ENCODE assay signal across 18 cellular contexts in genomic region chr10:50635286-50635685, GRCh38. TPM values are rescaled to one million over a fixed set of nuclear protein-coding genes. Genes with fewer than 3 reads are reported as not detected.
DNase-seq lines count a peak whose midpoint lies in the region; ATAC-seq and TF ChIP-seq lines count a peak whose summit lies in the region.
"Had no signal": no experiment of that assay in that cellular context is flagged by ENCODE, and none has a peak within 500 bp of the region (broad histone marks: within the 10 kb centered on the region; RNA-seq: fewer than 3 reads in every experiment).

No MANE protein-coding gene starts in this region.

- no peak for TF ChIP-seq EP300 in sigmoid colon (IDR thresholded peaks at IDR 0.05)

- peak overlapping the region; percentile 72 for H3K4me2 ChIP-seq in fibroblast of lung (ENCODE audit: extremely low read depth, insufficient read depth, low read length)
- H3K4me2 ChIP-seq: hepatocyte had no signal

- no peak overlapping the region for H2AFZ ChIP-seq in fibroblast of lung (ENCODE audit: low read length)
- H2AFZ ChIP-seq: hepatocyte had no signal

- peak; percentile 24; the same call in 1 of the 3 replicates for ATAC-seq in SK-N-SH treated with all-trans-retinoic acid at 6 μM for 48 hours
- ATAC-seq in stimulated activated naive CD8-positive, alpha-beta T cell treated with anti-CD3 and anti-CD28 coated beads, Interleukin-15, Interleukin-2, amounts not matched to agents 100 U/mL and 50 U/mL, for 24 hours = no peak
- ATAC-seq in GM18873 (IDR thresholded peaks at IDR 0.05; ENCODE audit: low FRiP score, unreplicated experiment) = no peak
- ATAC-seq: Right ventricle myocardium inferior had no signal

- H3K4me3 ChIP-seq in fibroblast of lung (replicated peaks in 1 of 4; ENCODE audit: control extremely low read depth in 1 of 4, insufficient read depth in 1 of 4, low read depth in 3 of 4, low read length in 4 of 4) = no peak overlapping the region
- no peak overlapping the region for H3K4me3 ChIP-seq in skeletal muscle cell (ENCODE audit: low read depth, low read length)
- H3K4me3 ChIP-seq in sigmoid colon = no peak overlapping the region
- H3K4me3 ChIP-seq: cardiac muscle cell, hepatocyte, skin epidermis, stomach had no signal

- no peak for TF ChIP-seq POLR2A in sigmoid colon (IDR thresholded peaks at IDR 0.05)

- no peaks in the 10 kb centered on the region for H3K79me2 ChIP-seq in fibroblast of lung (ENCODE audit: control insufficient read depth, insufficient read depth, low read length)
- H3K79me2 ChIP-seq: hepatocyte had no signal

- H3K27me3 ChIP-seq in fibroblast of lung (ENCODE audit: control insufficient read depth, insufficient read depth, low read length) (no peaks in the 10 kb centered on the region), sigmoid colon (no peaks in the 10 kb centered on the region)
- H3K27me3 ChIP-seq: cardiac muscle cell, hepatocyte, stomach had no signal

- no peaks in the 10 kb centered on the region for H3K36me3 ChIP-seq in fibroblast of lung (ENCODE audit: control insufficient read depth, insufficient read depth, low read length)
- no peaks in the 10 kb centered on the region for H3K36me3 ChIP-seq in sigmoid colon
- H3K36me3 ChIP-seq: cardiac muscle cell had no signal

- H3K27ac ChIP-seq in fibroblast of lung (ENCODE audit: insufficient read depth, low read length) (no peak overlapping the region), sigmoid colon (no peak overlapping the region)
- H3K27ac ChIP-seq: cardiac muscle cell, hepatocyte, HL-60, skin epidermis, stomach had no signal

- intact Hi-C loops in sigmoid colon (cut with DNase I) = no loop called here

- H3K4me1 ChIP-seq in fibroblast of lung (ENCODE audit: control insufficient read depth, extremely low read depth, insufficient read depth, low read length) (peaks cover 6% of the 10 kb centered on the region), sigmoid colon (no peaks in the 10 kb centered on the region)
- H3K4me1 ChIP-seq: stomach had no signal

- H3K9me3 ChIP-seq in fibroblast of lung (ENCODE audit: control insufficient read depth, insufficient read depth, low read depth, low read length) (no peaks in the 10 kb centered on the region), sigmoid colon (no peaks in the 10 kb centered on the region)
- H3K9me3 ChIP-seq: stomach had no signal

- H3K9ac ChIP-seq in fibroblast of lung (ENCODE audit: insufficient read depth, low read length) = no peak overlapping the region

- TF ChIP-seq CTCF in fibroblast of lung (conservative IDR thresholded peaks at IDR 0.05 in 1 of 2, IDR thresholded peaks at IDR 0.05 in 1 of 2; ENCODE audit: low read depth in 1 of 2, low read length in 2 of 2) (no peak), sigmoid colon (IDR thresholded peaks at IDR 0.05) (no peak)

- DNase-seq in GM04503 (ENCODE audit: low read depth) (peak; percentile 53), fibroblast of lung (ENCODE audit: low read depth in 2 of 2) (peak; percentile 92 to 96), skeletal muscle cell (ENCODE audit: low read depth) (peak; percentile 89), sigmoid colon (no peak)
- DNase-seq in stimulated activated naive CD8-positive, alpha-beta T cell treated with anti-CD3 and anti-CD28 coated beads, Interleukin-15, Interleukin-2, amounts not matched to agents 100 U/mL and 50 U/mL, for 24 hours = no peak
- DNase-seq: activated CD4-positive, alpha-beta T cell treated with anti-CD3 and anti-CD28 coated beads, Interleukin-2, amount 50 U/mL, for 1 hour; Karpas-422; NCI-H187 treated with DMSO at 0.1 percent for 48 hours; NCI-H774; stomach; T1000 had no signal

- H4K20me1 ChIP-seq in fibroblast of lung (ENCODE audit: control insufficient read depth, extremely low read depth, insufficient read depth, low read length) = no peaks in the 10 kb centered on the region

- WGBS in sigmoid colon, 2 donors = 95 to 97% methylated on average over 1 of the region's 1 CpG

TF ChIP-seq in SK-N-SH treated with all-trans-retinoic acid at 6 μM for 48 hours, 23 proteins besides CTCF, POLR2A, EP300 and RAD21:
- no peak for TF ChIP-seq ZC3H10 (CRISPR knock-in tag; IDR thresholded peaks at IDR 0.05)
- TF ChIP-seq OSR1 (CRISPR knock-in tag; IDR thresholded peaks at IDR 0.05) = no peak
- no peak for TF ChIP-seq SNAI2 (CRISPR knock-in tag; IDR thresholded peaks at IDR 0.05)
- no peak for TF ChIP-seq TOX (CRISPR knock-in tag; IDR thresholded peaks at IDR 0.05; ENCODE audit: borderline replicate concordance)
- no peak for TF ChIP-seq TSHZ2 (CRISPR knock-in tag; IDR thresholded peaks at IDR 0.05)
- no peak for TF ChIP-seq BACH2 (CRISPR knock-in tag; IDR thresholded peaks at IDR 0.05; ENCODE audit: borderline replicate concordance)
- TF ChIP-seq CSDC2 (CRISPR knock-in tag; IDR thresholded peaks at IDR 0.05) = no peak
- no peak for TF ChIP-seq CSRNP3 (CRISPR knock-in tag; IDR thresholded peaks at IDR 0.05)
- no peak for TF ChIP-seq ESRRG (CRISPR knock-in tag; IDR thresholded peaks at IDR 0.05)
- no peak for TF ChIP-seq POU6F1 (CRISPR knock-in tag; IDR thresholded peaks at IDR 0.05; ENCODE audit: borderline replicate concordance, low read depth)
- TF ChIP-seq, protein P1, sequence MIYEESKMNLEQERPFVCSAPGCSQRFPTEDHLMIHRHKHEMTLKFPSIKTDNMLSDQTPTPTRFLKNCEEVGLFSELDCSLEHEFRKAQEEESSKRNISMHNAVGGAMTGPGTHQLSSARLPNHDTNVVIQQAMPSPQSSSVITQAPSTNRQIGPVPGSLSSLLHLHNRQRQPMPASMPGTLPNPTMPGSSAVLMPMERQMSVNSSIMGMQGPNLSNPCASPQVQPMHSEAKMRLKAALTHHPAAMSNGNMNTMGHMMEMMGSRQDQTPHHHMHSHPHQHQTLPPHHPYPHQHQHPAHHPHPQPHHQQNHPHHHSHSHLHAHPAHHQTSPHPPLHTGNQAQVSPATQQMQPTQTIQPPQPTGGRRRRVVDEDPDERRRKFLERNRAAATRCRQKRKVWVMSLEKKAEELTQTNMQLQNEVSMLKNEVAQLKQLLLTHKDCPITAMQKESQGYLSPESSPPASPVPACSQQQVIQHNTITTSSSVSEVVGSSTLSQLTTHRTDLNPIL (CRISPR knock-in tag; IDR thresholded peaks at IDR 0.05; ENCODE audit: low read depth) = no peak
TF ChIP-seq in SK-N-SH treated with all-trans-retinoic acid at 6 μM for 48 hours: peak in this region for 0.

RNA-seq across cellular contexts. Expression of gene SGMS1, which starts 11.5 kb away (rescaled TPM):
- total RNA-seq in fibroblast of lung (55.2 and 82.1 TPM in 2 replicates), sigmoid colon (10 to 100 TPM; 55.7 to 81.3 (median 62.3) TPM)
- polyA plus RNA-seq in fibroblast of lung (22.9 and 39.9 TPM in 2 replicates), sigmoid colon (1 to 10 TPM; 3.5 to 9.1 (median 3.6) TPM)
- 19.7 and 31.1 TPM in 2 replicates for polyA plus RNA-seq in fibroblast of lung (2012)
- polyA minus RNA-seq in fibroblast of lung (ENCODE audit: low replicate concordance) = 12.2 and 41.5 TPM in 2 replicates

Comparison
In these comparisons a context has a peak if more than half of its experiments do, and no peak if none do; other contexts are left out.
1. DNase-seq: peak in GM04503 (single experiment), fibroblast of lung (2 of 2) and skeletal muscle cell (single experiment); none in stimulated activated naive CD8-positive, alpha-beta T cell treated with anti-CD3 and anti-CD28 coated beads, Interleukin-15, Interleukin-2, amounts not matched to agents 100 U/mL and 50 U/mL, for 24 hours (single experiment) and sigmoid colon (single experiment).